ENCODE assay signal across 22 cellular contexts in the genomic region with DNA sequence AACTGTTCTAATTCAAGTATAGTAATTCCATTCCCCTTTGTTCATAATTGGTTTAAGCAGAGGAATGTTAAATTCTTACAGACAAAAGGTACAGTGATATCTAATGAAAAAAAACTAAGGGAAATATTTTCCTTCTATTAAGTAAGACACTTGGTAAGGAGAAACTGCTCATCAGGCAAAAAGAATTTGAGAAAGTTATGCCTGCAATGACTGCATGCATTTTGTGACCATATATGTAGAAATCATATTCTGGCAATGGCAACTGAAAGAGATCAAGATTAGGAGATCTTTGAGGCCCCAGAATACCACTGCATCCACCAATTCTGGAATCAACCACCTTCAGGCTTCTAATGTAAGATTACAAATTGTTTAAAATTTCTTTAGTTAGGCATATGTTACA.
"Had no signal": no experiment of that assay in that cellular context is flagged by ENCODE, and none has a peak within 500 bp of the region (broad histone marks: within the 10 kb centered on the region; RNA-seq: fewer than 3 reads in every experiment).

No MANE protein-coding gene starts in this region.

- DNase-seq: activated CD4-positive, alpha-beta T cell treated with anti-CD3 and anti-CD28 coated beads for 4 hours; activated CD4-positive, alpha-beta T cell treated with anti-CD3 and anti-CD28 coated beads, Interleukin-2, amount 50 U/mL, for 4 hours; activated CD8-positive, alpha-beta memory T cell treated with anti-CD3 and anti-CD28 coated beads, Interleukin-2, amount 50 U/mL, for 4 hours; activated gamma-delta T cell; activated naive CD4-positive, alpha-beta T cell treated with anti-CD3 and anti-CD28 coated beads, Interleukin-2, amount 10 ng/mL, durations not matched to agents 7 days and 5 days; activated naive CD8-positive, alpha-beta T cell treated with anti-CD3 and anti-CD28 coated beads, Interleukin-2, amount 10 ng/mL, durations not matched to agents 7 days and 5 days; activated T-cell treated with anti-CD3 and anti-CD28 coated beads, Interleukin-2, amount 50 U/mL, for 1 hour; amygdala; colonic mucosa; dorsolateral prefrontal cortex; effector memory CD4-positive, alpha-beta T cell; erythroblast; foreskin melanocyte; left ventricle myocardium inferior; mucosa of descending colon; posterior cingulate gyrus; stimulated activated naive CD4-positive, alpha-beta T cell; T-helper 9 cell; tibial artery had no signal

- H3K36me3 Mint-ChIP-seq: activated naive CD4-positive, alpha-beta T cell treated with anti-CD3 and anti-CD28 coated beads, Interleukin-2, amount 10 ng/mL, durations not matched to agents 7 days and 5 days; activated naive CD8-positive, alpha-beta T cell treated with anti-CD3 and anti-CD28 coated beads, Interleukin-2, amount 10 ng/mL, durations not matched to agents 7 days and 5 days had no signal

- H3K4me1 Mint-ChIP-seq: activated naive CD4-positive, alpha-beta T cell treated with anti-CD3 and anti-CD28 coated beads, Interleukin-2, amount 10 ng/mL, durations not matched to agents 7 days and 5 days; activated naive CD8-positive, alpha-beta T cell treated with anti-CD3 and anti-CD28 coated beads, Interleukin-2, amount 10 ng/mL, durations not matched to agents 7 days and 5 days had no signal

- H3K4me3 Mint-ChIP-seq: activated naive CD4-positive, alpha-beta T cell treated with anti-CD3 and anti-CD28 coated beads, Interleukin-2, amount 10 ng/mL, durations not matched to agents 7 days and 5 days; activated naive CD8-positive, alpha-beta T cell treated with anti-CD3 and anti-CD28 coated beads, Interleukin-2, amount 10 ng/mL, durations not matched to agents 7 days and 5 days; activated T-helper 1 cell treated with anti-CD3 and anti-CD28 coated beads, Interleukin-12 subunit alpha, Interleukin-12 subunit beta, Interleukin-2, Interleukin-4 antibody, amounts not matched to agents 30 ng/mL and 10 ng/mL and 1 ng/mL, durations not matched to agents 14 hours and 24 hours and 36 hours; natural killer cell treated with Interleukin-12 subunit alpha and Interleukin-12 subunit beta and Interleukin-15 and Interleukin-18, amount 100 ng/mL, for 72 hours had no signal

- H3K27ac Mint-ChIP-seq: activated naive CD4-positive, alpha-beta T cell treated with anti-CD3 and anti-CD28 coated beads, Interleukin-2, amount 10 ng/mL, durations not matched to agents 7 days and 5 days; activated naive CD8-positive, alpha-beta T cell treated with anti-CD3 and anti-CD28 coated beads, Interleukin-2, amount 10 ng/mL, durations not matched to agents 7 days and 5 days; activated T-helper 1 cell treated with anti-CD3 and anti-CD28 coated beads, Interleukin-12 subunit alpha, Interleukin-12 subunit beta, Interleukin-2, Interleukin-4 antibody, amounts not matched to agents 30 ng/mL and 10 ng/mL and 1 ng/mL, durations not matched to agents 14 hours and 24 hours and 36 hours; natural killer cell treated with Interleukin-12 subunit alpha and Interleukin-12 subunit beta and Interleukin-15 and Interleukin-18, amount 100 ng/mL, for 72 hours had no signal

- ATAC-seq: mucosa of descending colon; natural killer cell treated with Interleukin-12 subunit alpha and Interleukin-12 subunit beta and Interleukin-15 and Interleukin-18, amount 100 ng/mL, for 72 hours; right cardiac atrium had no signal

- H3K27me3 Mint-ChIP-seq: activated naive CD4-positive, alpha-beta T cell treated with anti-CD3 and anti-CD28 coated beads, Interleukin-2, amount 10 ng/mL, durations not matched to agents 7 days and 5 days; activated naive CD8-positive, alpha-beta T cell treated with anti-CD3 and anti-CD28 coated beads, Interleukin-2, amount 10 ng/mL, durations not matched to agents 7 days and 5 days; natural killer cell treated with Interleukin-12 subunit alpha and Interleukin-12 subunit beta and Interleukin-15 and Interleukin-18, amount 100 ng/mL, for 72 hours had no signal
